21 cellular contexts compared by ENCODE assay signal in the genomic region with DNA sequence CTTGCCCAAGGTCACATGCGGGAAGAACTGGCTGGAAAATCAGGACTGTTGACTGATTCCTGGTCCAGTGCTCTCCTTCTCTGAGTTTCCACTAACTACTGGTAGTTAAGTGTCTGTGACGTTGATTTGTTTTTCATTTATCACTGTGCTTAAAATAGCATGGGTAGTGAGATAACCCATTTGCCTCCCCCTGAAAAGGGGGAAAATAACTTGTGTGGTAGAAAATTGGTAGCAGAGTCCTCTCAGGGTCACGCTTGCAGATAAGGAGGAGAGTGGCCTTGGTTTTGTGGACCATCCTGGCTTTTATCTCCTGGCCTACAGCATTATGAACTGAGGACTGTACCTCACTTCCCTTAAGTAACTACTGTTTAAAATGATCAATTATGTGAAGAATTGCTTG.
"Had no signal": no experiment of that assay in that cellular context is flagged by ENCODE, and none has a peak within 500 bp of the region (broad histone marks: within the 10 kb centered on the region; RNA-seq: fewer than 3 reads in every experiment).

No MANE protein-coding gene starts in this region.

- DNase-seq: activated B cell treated with CpG ODN at 0.5 μM for 24 hours; activated CD4-positive, alpha-beta T cell treated with anti-CD3 and anti-CD28 coated beads for 48 hours; activated CD8-positive, alpha-beta memory T cell treated with anti-CD3 and anti-CD28 coated beads, Interleukin-2, amount 50 U/mL, for 48 hours; activated gamma-delta T cell; activated T-cell treated with anti-CD3 and anti-CD28 coated beads, Interleukin-2, amount 50 U/mL, for 72 hours; aorta; dorsolateral prefrontal cortex; hippocampal formation; kidney; mesenchymal stem cell; naive thymus-derived CD8-positive, alpha-beta T cell; retina; SK-N-SH; stimulated activated CD4-positive, alpha-beta T cell treated with anti-CD3 and anti-CD28 coated beads, Interleukin-4, amount 100 ng/mL, for 24 hours; stimulated activated CD8-positive, alpha-beta memory T cell treated with anti-CD3 and anti-CD28 coated beads, Interleukin-4, amount 100 ng/mL, for 48 hours; stimulated activated naive CD4-positive, alpha-beta T cell treated with Interleukin-2 at 50 U/mL for 16 hours; substantia nigra; trophoblast cell had no signal

- H3K27ac ChIP-seq: dorsolateral prefrontal cortex, parathyroid adenoma, skin epidermis had no signal

- H3K27me3 ChIP-seq: dorsolateral prefrontal cortex had no signal

- H3K4me1 ChIP-seq: parathyroid adenoma had no signal

- ATAC-seq: activated T-cell treated with anti-CD3 and anti-CD28 coated beads, Interleukin-2, amount 50 U/mL, for 72 hours; naive thymus-derived CD8-positive, alpha-beta T cell had no signal

- H3K4me3 Mint-ChIP-seq: activated B cell treated with CpG ODN at 0.5 μM for 24 hours; activated naive CD8-positive, alpha-beta T cell; activated T-cell treated with anti-CD3 and anti-CD28 coated beads, Interleukin-2, amount 50 U/mL, for 72 hours; naive thymus-derived CD8-positive, alpha-beta T cell had no signal

- H3K9me3 ChIP-seq: SK-N-SH had no signal

- H3K27me3 Mint-ChIP-seq: activated B cell treated with CpG ODN at 0.5 μM for 24 hours; activated naive CD8-positive, alpha-beta T cell; naive thymus-derived CD8-positive, alpha-beta T cell had no signal

- H3K27ac Mint-ChIP-seq: activated B cell treated with CpG ODN at 0.5 μM for 24 hours; activated naive CD8-positive, alpha-beta T cell; activated T-cell treated with anti-CD3 and anti-CD28 coated beads, Interleukin-2, amount 50 U/mL, for 72 hours had no signal

- H3K9me3 Mint-ChIP-seq: activated B cell treated with CpG ODN at 0.5 μM for 24 hours; activated T-cell treated with anti-CD3 and anti-CD28 coated beads, Interleukin-2, amount 50 U/mL, for 72 hours; naive thymus-derived CD8-positive, alpha-beta T cell had no signal

- H3K4me3 ChIP-seq: dorsolateral prefrontal cortex, skin epidermis had no signal
